In the genomic region with DNA sequence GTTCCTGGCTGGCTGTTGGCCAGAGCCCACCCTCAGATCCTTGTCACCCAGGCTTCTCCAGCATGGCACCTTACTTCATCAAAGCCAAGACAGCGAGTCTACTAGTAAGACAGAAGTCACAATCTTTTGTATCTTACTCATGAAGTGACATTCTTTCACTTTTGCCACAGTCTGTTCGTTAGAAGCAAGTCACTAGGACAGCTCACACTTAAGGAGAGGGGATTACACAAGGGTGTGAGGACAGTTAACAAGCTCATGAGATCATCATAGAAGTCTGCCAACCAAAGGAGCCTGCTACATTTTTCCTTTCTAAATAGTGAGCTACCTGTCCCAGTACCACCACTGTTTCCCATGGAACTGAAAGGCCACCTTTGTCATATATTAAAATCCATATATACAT, we compare ENCODE assay signal across 22 cellular contexts.
DNase-seq lines count a peak whose midpoint lies in the region; ATAC-seq, FAIRE-seq and TF ChIP-seq lines count a peak whose summit lies in the region.
"Had no signal": no experiment of that assay in that cellular context is flagged by ENCODE, and none has a peak within 500 bp of the region (broad histone marks: within the 10 kb centered on the region; RNA-seq: fewer than 3 reads in every experiment).

No MANE protein-coding gene starts in this region.

- H3K27ac ChIP-seq in H9 (ENCODE audit: insufficient read length, low read depth, low read length) (no peak overlapping the region), trophoblast cell (ENCODE audit: low read depth, low read length) (no peak overlapping the region)
- H3K27ac ChIP-seq: KMS-11, tibial nerve had no signal

- no peak overlapping the region for H2BK120ac ChIP-seq in H9 (ENCODE audit: low read depth, low read length, poor library complexity, severe bottlenecking)
- H2BK120ac ChIP-seq in trophoblast cell (ENCODE audit: insufficient read depth, low read length, poor library complexity), result no peak overlapping the region

- H3K4me3 ChIP-seq in trophoblast cell (ENCODE audit: low read depth, low read length), result no peak overlapping the region
- H3K4me3 ChIP-seq: tibial nerve had no signal

- no peak for TF ChIP-seq CTCF in H9 (conservative IDR thresholded peaks at IDR 0.05)

- H3K23ac ChIP-seq in H9 (ENCODE audit: insufficient read length, low read depth, low read length), result no peak overlapping the region
- no peak overlapping the region for H3K23ac ChIP-seq in trophoblast cell (ENCODE audit: low read length)

- no peaks in the 10 kb centered on the region for H3K23me2 ChIP-seq in H9 (ENCODE audit: insufficient read length, low read depth, low read length, poor library complexity, severe bottlenecking)

- H4K20me1 ChIP-seq in H9 (ENCODE audit: control insufficient read depth, insufficient read depth, insufficient read length), result no peaks in the 10 kb centered on the region

- peak overlapping the region in 1 of 2 donors; percentile 12 for H3K27ac Mint-ChIP-seq in activated naive CD4-positive, alpha-beta T cell treated with anti-CD3 and anti-CD28 coated beads, Interleukin-2, amount 50 U/mL, for 72 hours
- peak overlapping the region in 2 of 3 experiments; percentile 3 to 83; a peak in 3 of 7 replicates for H3K27ac Mint-ChIP-seq in H9
- peak overlapping the region; percentile 54 to 55 for H3K27ac Mint-ChIP-seq in effector memory CD8-positive, alpha-beta T cell
- no peak overlapping the region for H3K27ac Mint-ChIP-seq in T-helper 2 cell treated with Interferon-gamma antibody and Interleukin-4, amounts not matched to agents 5 μg/mL and 100 μg/mL, for 36 hours
- H3K27ac Mint-ChIP-seq: activated CD8-positive, alpha-beta memory T cell treated with anti-CD3 and anti-CD28 coated beads, Interleukin-2, amount 10 ng/mL, durations not matched to agents 7 days and 5 days; stimulated activated memory B cell treated with anti-CD40 and anti-IgM and Interleukin-4, amounts not matched to agents 10 μg/mL and 1 μg/mL and 100 μg/mL, for 72 hours had no signal

- no peak for TF ChIP-seq POLR2A in GM12892 (IDR thresholded peaks at IDR 0.05; ENCODE audit: low read depth, low read length)

- H3K36me3 Mint-ChIP-seq in activated naive CD4-positive, alpha-beta T cell treated with anti-CD3 and anti-CD28 coated beads, Interleukin-2, amount 50 U/mL, for 72 hours, result no peaks in the 10 kb centered on the region
- peaks cover 11 to 39% (median 34%) of the 10 kb centered on the region in 3 experiments; a peak in 6 of 7 replicates for H3K36me3 Mint-ChIP-seq in H9 (ENCODE audit: insufficient read depth in 1 of 3, low read depth in 3 of 3)
- peaks cover 86% of the 10 kb centered on the region for H3K36me3 Mint-ChIP-seq in effector memory CD8-positive, alpha-beta T cell (ENCODE audit: insufficient read depth)
- H3K36me3 Mint-ChIP-seq in T-helper 2 cell treated with Interferon-gamma antibody and Interleukin-4, amounts not matched to agents 5 μg/mL and 100 μg/mL, for 36 hours (ENCODE audit: low read depth), result peaks cover 42% of the 10 kb centered on the region

- H3K27me3 Mint-ChIP-seq in H9 (ENCODE audit: low read depth), result no peaks in the 10 kb centered on the region
- no peaks in the 10 kb centered on the region for H3K27me3 Mint-ChIP-seq in effector memory CD8-positive, alpha-beta T cell
- H3K27me3 Mint-ChIP-seq in T-helper 2 cell treated with Interferon-gamma antibody and Interleukin-4, amounts not matched to agents 5 μg/mL and 100 μg/mL, for 36 hours (ENCODE audit: low read depth), result no peaks in the 10 kb centered on the region
- H3K27me3 Mint-ChIP-seq: activated CD8-positive, alpha-beta memory T cell treated with anti-CD3 and anti-CD28 coated beads, Interleukin-2, amount 10 ng/mL, durations not matched to agents 7 days and 5 days; stimulated activated memory B cell treated with anti-CD40 and anti-IgM and Interleukin-4, amounts not matched to agents 10 μg/mL and 1 μg/mL and 100 μg/mL, for 72 hours had no signal

- H3K18ac ChIP-seq in H9 (ENCODE audit: insufficient read length, low read depth, low read length), result no peak overlapping the region
- H3K18ac ChIP-seq in trophoblast cell (ENCODE audit: low read length), result no peak overlapping the region

- no peak overlapping the region for H3K14ac ChIP-seq in H9 (ENCODE audit: insufficient read depth, low read length)
- no peak overlapping the region for H3K14ac ChIP-seq in trophoblast cell (ENCODE audit: low read length)

- no peaks in the 10 kb centered on the region for H3K9me3 Mint-ChIP-seq in activated naive CD4-positive, alpha-beta T cell treated with anti-CD3 and anti-CD28 coated beads, Interleukin-2, amount 50 U/mL, for 72 hours
- no peaks in the 10 kb centered on the region for H3K9me3 Mint-ChIP-seq in H9
- no peaks in the 10 kb centered on the region for H3K9me3 Mint-ChIP-seq in effector memory CD8-positive, alpha-beta T cell
- no peaks in the 10 kb centered on the region for H3K9me3 Mint-ChIP-seq in T-helper 2 cell treated with Interferon-gamma antibody and Interleukin-4, amounts not matched to agents 5 μg/mL and 100 μg/mL, for 36 hours
- H3K9me3 Mint-ChIP-seq: stimulated activated memory B cell treated with anti-CD40 and anti-IgM and Interleukin-4, amounts not matched to agents 10 μg/mL and 1 μg/mL and 100 μg/mL, for 72 hours had no signal

- no peaks in the 10 kb centered on the region for H3K4me1 ChIP-seq in H9 (ENCODE audit: insufficient read depth, low read length)
- H3K4me1 ChIP-seq in trophoblast cell (ENCODE audit: control insufficient read depth in 1 of 2, insufficient read depth in 2 of 2, low read length in 2 of 2), result no peaks in the 10 kb centered on the region
- H3K4me1 ChIP-seq: tibial nerve had no signal

- H2BK15ac ChIP-seq in H9 (ENCODE audit: low read depth, low read length), result no peak overlapping the region

- no peaks in the 10 kb centered on the region for H3K79me2 ChIP-seq in H9 (ENCODE audit: insufficient read depth, low read length)
- no peaks in the 10 kb centered on the region for H3K79me2 ChIP-seq in trophoblast cell (ENCODE audit: control insufficient read depth, insufficient read depth, low read length, poor library complexity)

- no peak overlapping the region for H3K56ac ChIP-seq in H9 (ENCODE audit: insufficient read length, low read depth, low read length)

- H3T11ph ChIP-seq in H9 (ENCODE audit: low read length), result no peak overlapping the region

- no peaks in the 10 kb centered on the region for H3K4me1 Mint-ChIP-seq in H9
- H3K4me1 Mint-ChIP-seq in effector memory CD8-positive, alpha-beta T cell (ENCODE audit: low read depth in 2 of 2), result no peaks in the 10 kb centered on the region
- peaks cover 2% of the 10 kb centered on the region for H3K4me1 Mint-ChIP-seq in T-helper 2 cell treated with Interferon-gamma antibody and Interleukin-4, amounts not matched to agents 5 μg/mL and 100 μg/mL, for 36 hours (ENCODE audit: low read depth)
- H3K4me1 Mint-ChIP-seq: stimulated activated memory B cell treated with anti-CD40 and anti-IgM and Interleukin-4, amounts not matched to agents 10 μg/mL and 1 μg/mL and 100 μg/mL, for 72 hours had no signal

- H4K5ac ChIP-seq in H9 (ENCODE audit: insufficient read length, low read depth, low read length), result no peak overlapping the region

- H3K9me3 ChIP-seq in H9 (ENCODE audit: control insufficient read depth, low read depth, low read length), result no peaks in the 10 kb centered on the region
- H3K9me3 ChIP-seq in trophoblast cell (ENCODE audit: insufficient read depth, low read depth, low read length), result no peaks in the 10 kb centered on the region
- H3K9me3 ChIP-seq: tibial nerve had no signal

- H2BK5ac ChIP-seq in H9 (ENCODE audit: insufficient read length, low read length) (no peak overlapping the region), trophoblast cell (ENCODE audit: low read depth, low read length, poor library complexity) (no peak overlapping the region)

- no peak overlapping the region for H2AK5ac ChIP-seq in H9 (ENCODE audit: insufficient read length, low read length)
- no peak overlapping the region for H2AK5ac ChIP-seq in trophoblast cell (ENCODE audit: low read length)

- H3K27me3 ChIP-seq in H9 (ENCODE audit: insufficient read depth, low read length) (no peaks in the 10 kb centered on the region), trophoblast cell (ENCODE audit: insufficient read depth, low read length) (no peaks in the 10 kb centered on the region)
- H3K27me3 ChIP-seq: tibial nerve had no signal

- no peak overlapping the region for H2BK20ac ChIP-seq in H9 (ENCODE audit: low read depth, low read length, poor library complexity, severe bottlenecking)

- H3K4me2 ChIP-seq in H9 (ENCODE audit: insufficient read depth, insufficient read length, low read length) (no peak overlapping the region), trophoblast cell (ENCODE audit: low read length) (no peak overlapping the region)
- H3K4me2 ChIP-seq: KMS-11 had no signal

- H3K4me3 Mint-ChIP-seq in H9, result no peak overlapping the region
- H3K4me3 Mint-ChIP-seq in effector memory CD8-positive, alpha-beta T cell, result no peak overlapping the region
- no peak overlapping the region for H3K4me3 Mint-ChIP-seq in T-helper 2 cell treated with Interferon-gamma antibody and Interleukin-4, amounts not matched to agents 5 μg/mL and 100 μg/mL, for 36 hours
- H3K4me3 Mint-ChIP-seq: activated CD8-positive, alpha-beta memory T cell treated with anti-CD3 and anti-CD28 coated beads, Interleukin-2, amount 10 ng/mL, durations not matched to agents 7 days and 5 days; stimulated activated memory B cell treated with anti-CD40 and anti-IgM and Interleukin-4, amounts not matched to agents 10 μg/mL and 1 μg/mL and 100 μg/mL, for 72 hours had no signal

- H4K91ac ChIP-seq in H9 (ENCODE audit: insufficient read length, low read depth, low read length), result no peak overlapping the region
- H4K91ac ChIP-seq in trophoblast cell (ENCODE audit: low read depth, low read length), result no peak overlapping the region

- no CpG with 5 or more reads among the region's 2 CpGs for WGBS in H9 (ENCODE audit: extremely low coverage, insufficient read length, low lambda C conversion rate)
- no CpG with 5 or more reads among the region's 2 CpGs for WGBS in trophoblast cell (ENCODE audit: extremely low coverage, insufficient coverage, insufficient read length)

- H3K9ac ChIP-seq in H9 (ENCODE audit: extremely low read depth, insufficient read length, low read length) (no peak overlapping the region), trophoblast cell (ENCODE audit: low read length) (no peak overlapping the region)
- H3K9ac ChIP-seq: KMS-11 had no signal

- H4K8ac ChIP-seq in H9 (replicated peaks; ENCODE audit: insufficient read length, low read depth, low read length), result no peak overlapping the region
- H4K8ac ChIP-seq in trophoblast cell (ENCODE audit: low read depth, low read length), result no peak overlapping the region

- FAIRE-seq in GM12892 (lab: Jason Lieb, UNC), result no peak
- FAIRE-seq: astrocyte had no signal

- no peak overlapping the region for H2AFZ ChIP-seq in H9 (ENCODE audit: low read length)
- H2AFZ ChIP-seq in trophoblast cell (ENCODE audit: insufficient read depth, low read length, poor library complexity), result no peak overlapping the region

- no peak overlapping the region for H4K12ac ChIP-seq in trophoblast cell (ENCODE audit: low read depth, low read length)

- H2BK12ac ChIP-seq in H9 (ENCODE audit: insufficient read length, low read depth, low read length) (no peak overlapping the region), trophoblast cell (ENCODE audit: low read length) (no peak overlapping the region)

- DNase-seq in activated naive CD4-positive, alpha-beta T cell treated with anti-CD3 and anti-CD28 coated beads, Interleukin-2, amount 50 U/mL, for 72 hours (ENCODE audit: low spot score in 2 of 2), result no peak
- no peak for DNase-seq in activated naive CD4-positive, alpha-beta T cell treated with anti-CD3 and anti-CD28 coated beads, Interleukin-2, amount 50 U/mL, for 16 hours
- DNase-seq in H9, result no peak
- no peak for DNase-seq in effector memory CD8-positive, alpha-beta T cell
- peak; percentile 9 to 70 for DNase-seq in trophoblast cell
- no peak for DNase-seq in GM12892 (ENCODE audit: insufficient read length)
- DNase-seq in T-helper 2 cell treated with Interferon-gamma antibody and Interleukin-4, amounts not matched to agents 5 μg/mL and 100 μg/mL, for 36 hours (ENCODE audit: low spot score), result no peak
- DNase-seq: activated CD8-positive, alpha-beta memory T cell treated with anti-CD3 and anti-CD28 coated beads, Interleukin-2, amount 10 ng/mL, durations not matched to agents 7 days and 5 days; activated effector memory CD4-positive, alpha-beta T cell treated with anti-CD3 and anti-CD28 coated beads, Interleukin-2, amount 50 U/mL, for 16 hours; COR-L47; effector CD8-positive, alpha-beta T cell; GOT3; NCI-H1105 treated with DMSO at 0.1 percent for 48 hours; NCI-H526; right cardiac atrium; SHP77; stimulated activated CD4-positive, alpha-beta T cell treated with anti-CD3 and anti-CD28 coated beads, Interleukin-15, amount 100 ng/mL, for 24 hours had no signal

- peaks cover 2 to 5% of the 10 kb centered on the region in 2 experiments for H3K36me3 ChIP-seq in trophoblast cell (ENCODE audit: control insufficient read depth in 1 of 2, insufficient read depth in 2 of 2, low read length in 2 of 2)

- H3K4ac ChIP-seq in H9 (ENCODE audit: low read depth, low read length), result no peak overlapping the region
- no peak overlapping the region for H3K4ac ChIP-seq in trophoblast cell (ENCODE audit: low read depth, low read length)

- peak; percentile 34 to 53 for ATAC-seq in activated naive CD4-positive, alpha-beta T cell treated with anti-CD3 and anti-CD28 coated beads, Interleukin-2, amount 50 U/mL, for 72 hours
- no peak for ATAC-seq in effector memory CD8-positive, alpha-beta T cell (replicated peaks)
- no peak for ATAC-seq in HG02610 (IDR thresholded peaks at IDR 0.05; ENCODE audit: unreplicated experiment)
- ATAC-seq: activated CD8-positive, alpha-beta memory T cell treated with anti-CD3 and anti-CD28 coated beads, Interleukin-2, amount 10 ng/mL, durations not matched to agents 7 days and 5 days; right cardiac atrium; stimulated activated memory B cell treated with anti-CD40 and anti-IgM and Interleukin-4, amounts not matched to agents 10 μg/mL and 1 μg/mL and 100 μg/mL, for 72 hours had no signal

- H3K79me1 ChIP-seq in H9 (ENCODE audit: insufficient read depth, low read depth, low read length, poor library complexity, severe bottlenecking) (no peaks in the 10 kb centered on the region), trophoblast cell (ENCODE audit: low read length) (no peaks in the 10 kb centered on the region)

Comparison
In these comparisons a context has a peak if more than half of its experiments do, and no peak if none do; other contexts are left out.
1. ATAC-seq: peak in activated naive CD4-positive, alpha-beta T cell treated with anti-CD3 and anti-CD28 coated beads, Interleukin-2, amount 50 U/mL, for 72 hours (2 of 2); none in effector memory CD8-positive, alpha-beta T cell (single experiment) and HG02610 (single experiment).
2. DNase-seq: peak in trophoblast cell (2 of 2); none in activated naive CD4-positive, alpha-beta T cell treated with anti-CD3 and anti-CD28 coated beads, Interleukin-2, amount 50 U/mL, for 72 hours (0 of 2), activated naive CD4-positive, alpha-beta T cell treated with anti-CD3 and anti-CD28 coated beads, Interleukin-2, amount 50 U/mL, for 16 hours (single experiment), H9 (single experiment), effector memory CD8-positive, alpha-beta T cell (0 of 3), GM12892 (single experiment) and T-helper 2 cell treated with Interferon-gamma antibody and Interleukin-4, amounts not matched to agents 5 μg/mL and 100 μg/mL, for 36 hours (single experiment).